8 cellular contexts compared by ENCODE assay signal in the genomic region with DNA sequence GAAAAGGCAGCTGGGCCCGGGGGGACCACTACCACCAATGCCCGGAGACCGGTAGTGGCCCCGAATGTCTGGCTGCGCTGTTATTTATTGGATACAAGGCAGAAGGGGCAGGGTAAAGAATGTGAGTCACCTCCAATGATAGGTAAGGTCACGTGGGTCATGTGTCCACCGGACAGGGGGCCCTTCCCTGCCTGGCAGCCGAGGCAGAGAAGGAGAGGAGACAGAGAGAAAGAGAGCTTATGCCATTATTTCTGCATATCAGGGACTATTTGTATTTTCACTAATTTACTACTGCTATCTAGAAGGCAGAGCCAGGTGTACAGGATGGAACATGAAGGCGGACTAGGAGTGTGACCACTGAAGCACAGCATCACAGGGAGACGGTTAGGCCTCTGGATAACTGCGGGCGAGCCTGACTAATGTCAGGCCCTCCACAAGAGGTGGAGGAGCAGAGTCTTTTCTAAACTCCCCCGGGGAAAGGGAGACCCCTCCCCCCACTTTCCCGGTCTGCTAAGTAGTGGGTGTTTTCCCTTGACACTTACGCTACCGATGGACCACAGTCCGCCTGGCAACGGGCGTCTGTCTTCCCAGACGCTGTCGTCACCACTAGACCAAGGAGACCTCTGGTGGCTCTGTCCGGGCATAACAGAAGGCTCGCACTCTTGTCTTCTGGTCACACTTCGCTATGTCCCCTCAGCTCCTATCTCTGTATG. TPM values are rescaled to one million over a fixed set of nuclear protein-coding genes. Genes with fewer than 3 reads are reported as not detected.
A peak's percentile ranks its signal among the peaks of the same experiment; 100 is the strongest.
DNase-seq lines count a peak whose midpoint lies in the region; ATAC-seq and TF ChIP-seq lines count a peak whose summit lies in the region.
"Not testable (repeated sequence)": the region's sequence is repeated elsewhere in the genome, so short reads cannot be mapped to it uniquely, and the experiment has no call there.

No MANE protein-coding gene starts in this region.

- TF ChIP-seq POLR2A in ovary (IDR thresholded peaks at IDR 0.05); uterus (IDR thresholded peaks at IDR 0.05): not testable (repeated sequence)

- not testable (repeated sequence) for H3K79me2 ChIP-seq in DND-41 (ENCODE audit: insufficient read depth, low read length)

- H3K27ac ChIP-seq in DND-41 (ENCODE audit: low read length); ovary; uterus: not testable (repeated sequence)

- intact Hi-C loops in ovary (cut with DNase I): loop anchor here in 3 of 4 donors (10.0 kb wide), 2 partner anchors 63 to 303 kb away; partner anchors contain the start of gene C16orf92 (in 1 of the 3)
- intact Hi-C loops in uterus (cut with DNase I; ENCODE audit: low total_unique reads): not testable (repeated sequence)

- 39 to 41% (median 39%) methylated on average over 24 of the region's 24 CpGs for WGBS in ovary, 3 donors

- H3K9me3 ChIP-seq in DND-41 (ENCODE audit: insufficient read depth, low read length, severe bottlenecking); ovary; uterus: not testable (repeated sequence)

- TF ChIP-seq CTCF in DND-41 (IDR thresholded peaks at IDR 0.05; ENCODE audit: borderline replicate concordance, extremely low read depth, low read length, poor library complexity, severe bottlenecking): peak; percentile 51
- peak in 1 of 3 donors; percentile 37 for TF ChIP-seq CTCF in ovary (IDR thresholded peaks at IDR 0.05)
- peak; percentile 34 to 58 (median 43) for TF ChIP-seq CTCF in uterus (IDR thresholded peaks at IDR 0.05)

- H3K4me1 ChIP-seq in DND-41 (ENCODE audit: insufficient read depth, low read length); ovary (ENCODE audit: insufficient read depth); uterus: not testable (repeated sequence)

- H3K4me3 ChIP-seq in DND-41 (ENCODE audit: low read depth in 1 of 2, low read length in 2 of 2); ovary; uterus: not testable (repeated sequence)

- not testable (repeated sequence) for H2AFZ ChIP-seq in DND-41 (ENCODE audit: low read depth, low read length)

- not testable (repeated sequence) for H3K36me3 ChIP-seq in DND-41 (ENCODE audit: insufficient read depth, low read length); ovary; uterus

- H3K9ac ChIP-seq in DND-41 (ENCODE audit: low read depth, low read length): not testable (repeated sequence)

- H4K20me1 ChIP-seq in DND-41 (ENCODE audit: insufficient read depth, low read length): not testable (repeated sequence)

- not testable (repeated sequence) for H3K27me3 ChIP-seq in DND-41 (ENCODE audit: insufficient read depth, low read length, poor library complexity); ovary; uterus

- H3K4me2 ChIP-seq in DND-41 (ENCODE audit: insufficient read depth, low read length): not testable (repeated sequence)

- DNase-seq in DND-41 (peak; percentile 44), LHCN-M2 (ENCODE audit: low read depth) (peak; percentile 51), NOMO-1 (lab: John Stamatoyannopoulos, UW; ENCODE audit: unreplicated experiment in 2 of 2) (peak; percentile 31 to 67), cerebellar cortex (ENCODE audit: low spot score) (peak; percentile 86), hippocampal formation (lab: John Stamatoyannopoulos, UW) (peak; percentile 41 to 49), ovary (peak; percentile 48 to 70 (median 67)), uterus (peak; percentile 44 to 56)
- peak; percentile 18 to 33 for DNase-seq in activated CD4-positive, alpha-beta T cell treated with anti-CD3 and anti-CD28 coated beads for 4 hours

- ATAC-seq in DND-41 (ENCODE audit: insufficient read depth, low read depth): peak; percentile 62; the same call in 1 of the 3 replicates

- TF ChIP-seq EP300 in ovary (IDR thresholded peaks at IDR 0.05): not testable (repeated sequence)

RNA-seq across cellular contexts. Expression of gene C16orf54, which starts 24.5 kb away (rescaled TPM):
- total RNA-seq in LHCN-M2 (2014; rRNA removed): not detected in 2 replicates
- not detected for polyA plus RNA-seq in LHCN-M2 (2012)
- under 1 TPM; 0.12 to 0.72 (median 0.30) TPM for total RNA-seq in ovary
- 1 to 10 TPM in 1 of 2 donors, under 1 TPM in 1; 0.16 to 1.7 TPM for polyA plus RNA-seq in ovary
- total RNA-seq in uterus: 1 to 10 TPM in 1 of 4 donors, under 1 TPM in 2, not detected in 1; 0.49 to 5.1 (median 0.97) TPM

RNA-seq across cellular contexts. Expression of gene QPRT, which starts 42.3 kb away (rescaled TPM):
- total RNA-seq in LHCN-M2 (2014; rRNA removed) (1.1 and 1.7 TPM in 2 replicates), ovary (10 to 100 TPM; 31.8 to 67.9 (median 43.1) TPM), uterus (10 to 100 TPM; 16.7 to 54.3 (median 23.1) TPM)
- 1.4 TPM for polyA plus RNA-seq in LHCN-M2 (2012)
- 10 to 100 TPM; 21.4 to 47.7 TPM for polyA plus RNA-seq in ovary

RNA-seq across cellular contexts. Expression of gene ZG16, which starts 56.7 kb away (rescaled TPM):
- not detected in 2 replicates for total RNA-seq in LHCN-M2 (2014; rRNA removed)
- not detected for polyA plus RNA-seq in LHCN-M2 (2012)
- total RNA-seq in ovary: under 1 TPM in 3 of 7 donors, not detected in 4; 0.07 to 0.48 (median 0.15) TPM
- not detected for polyA plus RNA-seq in ovary
- total RNA-seq in uterus: under 1 TPM in 1 of 4 donors, not detected in 3; under 0.01 TPM

RNA-seq across cellular contexts. Expression of gene SPN, which starts 58.3 kb away (rescaled TPM):
- total RNA-seq in LHCN-M2 (2014; rRNA removed) (not detected in 2 replicates), ovary (1 to 10 TPM in 3 of 7 donors, under 1 TPM in 4; 0.60 to 2.3 (median 0.88) TPM), uterus (1 to 10 TPM in 1 of 4 donors, under 1 TPM in 2, not detected in 1; 0.26 to 2.4 (median 0.83) TPM)
- not detected for polyA plus RNA-seq in LHCN-M2 (2012)
- polyA plus RNA-seq in ovary: 1 to 10 TPM in 1 of 2 donors, under 1 TPM in 1; 0.42 to 5.1 TPM

Comparison
In these comparisons a context has a peak if more than half of its experiments do, and no peak if none do; other contexts are left out.
1. DNase-seq: peak in every context shown above with its lines; median percentile 86 in cerebellar cortex; 67 in ovary; 51 in LHCN-M2; 50 in uterus; 49 in NOMO-1; 45 in hippocampal formation; 44 in DND-41; 26 in activated CD4-positive, alpha-beta T cell treated with anti-CD3 and anti-CD28 coated beads for 4 hours.